Comparison of ENCODE assay signal across 13 cellular contexts in the genomic region with DNA sequence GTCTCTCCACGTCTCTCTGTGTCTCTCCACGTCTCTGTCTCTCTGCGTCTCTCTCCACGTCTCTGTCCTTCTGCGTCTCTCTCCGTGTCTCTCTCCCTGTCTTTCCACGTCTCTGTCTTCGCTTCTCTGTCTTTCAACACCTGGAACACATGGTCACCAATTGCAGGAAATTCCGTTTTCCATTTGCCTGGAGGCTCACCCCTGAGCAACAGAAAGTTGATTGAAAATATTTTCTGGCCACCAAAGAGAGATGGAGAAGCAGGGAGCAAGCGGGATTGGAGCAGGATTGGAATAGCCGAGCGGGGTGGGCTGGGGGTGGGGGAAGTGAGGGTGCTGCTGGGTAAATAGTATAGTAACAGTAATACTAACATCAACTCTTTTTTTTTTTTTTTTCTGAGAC. TPM values are rescaled to one million over a fixed set of nuclear protein-coding genes. Genes with fewer than 3 reads are reported as not detected.
DNase-seq lines count a peak whose midpoint lies in the region; ATAC-seq and TF ChIP-seq lines count a peak whose summit lies in the region.
"Had no signal": no experiment of that assay in that cellular context is flagged by ENCODE, and none has a peak within 500 bp of the region (broad histone marks: within the 10 kb centered on the region; RNA-seq: fewer than 3 reads in every experiment).

No MANE protein-coding gene starts in this region.

- no peaks in the 10 kb centered on the region for H3K9me3 ChIP-seq in gastrocnemius medialis

- H3K36me3 ChIP-seq in BJ (ENCODE audit: control insufficient read depth, insufficient read depth, low read length) (peaks cover 27% of the 10 kb centered on the region), gastrocnemius medialis (peaks cover 0 to 19% of the 10 kb centered on the region in 2 donors)

- CTCF ChIA-PET in BJ (lab: Yijun Ruan, JAX), result interaction anchor here (2.0 kb wide), 1 partner anchor 58 kb away, joined by 7 read pairs; no protein-coding TSS in a partner anchor

- TF ChIP-seq CTCF in BJ (IDR thresholded peaks at IDR 0.05; ENCODE audit: insufficient read depth, low read depth, low read length) (no peak), WI38 (IDR thresholded peaks at IDR 0.05; ENCODE audit: low read depth, low read length) (no peak), foreskin fibroblast (IDR thresholded peaks at IDR 0.05; ENCODE audit: low read depth, low read length) (no peak), gastrocnemius medialis (IDR thresholded peaks at IDR 0.05 in 4 of 5, conservative IDR thresholded peaks at IDR 0.05 in 1 of 5) (no peak)

- H3K27me3 ChIP-seq in BJ (ENCODE audit: control insufficient read depth, insufficient read depth, low read length), result no peaks in the 10 kb centered on the region
- H3K27me3 ChIP-seq in gastrocnemius medialis, result no peaks in the 10 kb centered on the region

- no peak for TF ChIP-seq POLR2A in gastrocnemius medialis (IDR thresholded peaks at IDR 0.05)

- ATAC-seq in gastrocnemius medialis (no peak), HG03565 (IDR thresholded peaks at IDR 0.05; ENCODE audit: unreplicated experiment) (no peak), esophagus mucosa (no peak), HG03342 (IDR thresholded peaks at IDR 0.05; ENCODE audit: unreplicated experiment) (no peak)
- ATAC-seq: HCT116 had no signal

- peak overlapping the region; percentile 83 to 92 (median 87) for H3K27ac ChIP-seq in gastrocnemius medialis

- in situ Hi-C loops in gastrocnemius medialis (cut with MboI; ENCODE audit: low sequenced_read_pairs in 4 of 4), result no loop called here

- DNase-seq in BJ (ENCODE audit: low read depth), result no peak
- DNase-seq in foreskin fibroblast, result no peak
- no peak for DNase-seq in gastrocnemius medialis
- DNase-seq in SIG-M5 (lab: John Stamatoyannopoulos, UW), result no peak
- DNase-seq: DMS153; NCI-H1048; stimulated activated CD4-positive, alpha-beta T cell treated with anti-CD3 and anti-CD28 coated beads, Interleukin-2, amount 100 ng/mL, for 24 hours; trophoblast cell had no signal

- POLR2A ChIA-PET in BJ (lab: Charles Lee), result no interaction called here

- H3K4me1 ChIP-seq in gastrocnemius medialis, result peaks cover 10 to 33% of the 10 kb centered on the region in 2 donors

- intact Hi-C loops in gastrocnemius medialis (cut with DNase I; ENCODE audit: low total_unique reads), result loop anchor here (10.0 kb wide), 1 partner anchor 231 kb away; a partner anchor contains a TSS

- H3K4me3 ChIP-seq in BJ (ENCODE audit: low read depth, low read length) (peak overlapping the region; percentile 99), WI38 (ENCODE audit: low read depth, low read length) (peak overlapping the region; percentile 88), foreskin fibroblast (ENCODE audit: low read depth in 1 of 2, low read length in 2 of 2) (peak overlapping the region; percentile 93 to 94), gastrocnemius medialis (peak overlapping the region in 2 of 4 donors; percentile 56 to 78)

RNA-seq across cellular contexts. Expression of a gene that starts 1.7 kb away (rescaled TPM):
- polyA plus RNA-seq in BJ (2011; rRNA removed), result 113 and 176 TPM in 2 replicates
- polyA minus RNA-seq in BJ (2011; rRNA and poly(A)+ RNA removed), result 199 and 254 TPM in 2 replicates
- total RNA-seq in gastrocnemius medialis, result 100 to 1,000 TPM in 3 of 4 donors, 10 to 100 TPM in 1; 37.7 to 192 (median 149) TPM
- 8.9 TPM for total RNA-seq in esophagus mucosa

RNA-seq across cellular contexts. Expression of a gene that starts 40.1 kb away (rescaled TPM):
- 17.9 and 18.9 TPM in 2 replicates for polyA plus RNA-seq in BJ (2011; rRNA removed)
- 24.4 and 24.8 TPM in 2 replicates for polyA minus RNA-seq in BJ (2011; rRNA and poly(A)+ RNA removed)
- total RNA-seq in gastrocnemius medialis, result 1 to 10 TPM in 1 of 4 donors, under 1 TPM in 1, not detected in 2; 0.55 to 1.6 TPM
- total RNA-seq in esophagus mucosa, result 17.1 TPM

RNA-seq across cellular contexts. Expression of a gene that starts 43.7 kb away (rescaled TPM):
- polyA plus RNA-seq in BJ (2011; rRNA removed), result not detected in 2 replicates
- not detected in 2 replicates for polyA minus RNA-seq in BJ (2011; rRNA and poly(A)+ RNA removed)
- under 1 TPM in 1 of 4 donors, not detected in 3; 0.47 TPM for total RNA-seq in gastrocnemius medialis
- total RNA-seq in esophagus mucosa, result not detected
